7 cellular contexts compared by ENCODE assay signal in the genomic region with DNA sequence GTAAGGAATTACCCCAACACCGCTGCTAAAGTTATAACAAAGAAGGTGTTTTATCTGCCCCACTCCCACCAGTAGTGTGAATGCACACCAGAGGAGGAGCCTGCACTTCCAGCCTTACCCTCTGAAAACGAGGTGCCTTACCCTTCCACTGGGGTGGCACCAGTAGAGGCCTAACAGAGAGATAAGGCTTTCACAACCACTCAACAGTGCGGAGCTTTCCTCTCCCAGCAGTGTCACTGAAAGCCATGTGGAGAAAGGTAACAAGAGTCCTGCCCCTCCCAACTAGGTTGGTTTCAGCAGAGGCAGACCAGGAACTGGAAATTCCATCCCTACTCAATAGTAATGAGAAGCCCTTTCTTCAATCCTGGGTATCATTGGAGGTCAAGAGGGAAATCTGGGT.
"Had no signal": no experiment of that assay in that cellular context is flagged by ENCODE, and none has a peak within 500 bp of the region (broad histone marks: within the 10 kb centered on the region; RNA-seq: fewer than 3 reads in every experiment).

No MANE protein-coding gene starts in this region.

- H3K4me3 Mint-ChIP-seq: HFFc6, IgD-negative memory B cell had no signal

- H3K27me3 Mint-ChIP-seq: IgD-negative memory B cell had no signal

- H3K27ac ChIP-seq: HL-60 had no signal

- H3K9me3 ChIP-seq: HAP-1 had no signal

- H3K4me3 ChIP-seq: HAP-1 had no signal

- FAIRE-seq: HepG2 had no signal

- H3K4me1 ChIP-seq: HAP-1 had no signal

- H3K36me3 ChIP-seq: HAP-1 had no signal

- H3K4me1 Mint-ChIP-seq: IgD-negative memory B cell had no signal

- DNase-seq: H7, HFFc6, KBM-7 had no signal

- H3K27ac Mint-ChIP-seq: HFFc6, IgD-negative memory B cell had no signal
